In the genomic region with DNA sequence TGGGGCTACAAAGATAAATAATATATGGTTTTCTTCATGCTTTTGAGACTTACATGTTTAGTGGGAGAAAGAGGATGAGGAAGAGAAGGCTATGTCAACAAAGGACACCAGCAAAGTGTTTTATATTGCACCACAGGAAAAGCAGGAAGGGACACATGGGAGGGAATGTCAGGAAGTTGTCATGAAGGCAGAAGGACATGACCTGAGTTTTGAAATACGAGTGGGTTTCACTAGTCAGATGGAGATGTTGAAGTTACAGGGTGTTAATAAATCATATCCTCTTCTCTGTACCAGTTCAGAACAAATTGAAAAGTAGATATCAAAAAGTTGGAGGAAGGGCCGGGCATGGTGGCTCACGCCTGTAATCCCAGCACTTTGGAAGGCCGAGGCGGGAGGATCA, we compare ENCODE assay signal across 1 cellular context.
TF ChIP-seq lines count a peak whose summit lies in the region.

No MANE protein-coding gene starts in this region.

TF ChIP-seq in HepG2, 621 proteins besides CTCF, POLR2A, EP300 and RAD21:
- TF ChIP-seq, protein P1, sequence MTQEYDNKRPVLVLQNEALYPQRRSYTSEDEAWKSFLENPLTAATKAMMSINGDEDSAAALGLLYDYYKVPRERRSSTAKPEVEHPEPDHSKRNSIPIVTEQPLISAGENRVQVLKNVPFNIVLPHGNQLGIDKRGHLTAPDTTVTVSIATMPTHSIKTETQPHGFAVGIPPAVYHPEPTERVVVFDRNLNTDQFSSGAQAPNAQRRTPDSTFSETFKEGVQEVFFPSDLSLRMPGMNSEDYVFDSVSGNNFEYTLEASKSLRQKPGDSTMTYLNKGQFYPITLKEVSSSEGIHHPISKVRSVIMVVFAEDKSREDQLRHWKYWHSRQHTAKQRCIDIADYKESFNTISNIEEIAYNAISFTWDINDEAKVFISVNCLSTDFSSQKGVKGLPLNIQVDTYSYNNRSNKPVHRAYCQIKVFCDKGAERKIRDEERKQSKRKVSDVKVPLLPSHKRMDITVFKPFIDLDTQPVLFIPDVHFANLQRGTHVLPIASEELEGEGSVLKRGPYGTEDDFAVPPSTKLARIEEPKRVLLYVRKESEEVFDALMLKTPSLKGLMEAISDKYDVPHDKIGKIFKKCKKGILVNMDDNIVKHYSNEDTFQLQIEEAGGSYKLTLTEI (CRISPR knock-in tag; conservative IDR thresholded peaks at IDR 0.05) = no peak
- TF ChIP-seq KIAA2018 (CRISPR knock-in tag; IDR thresholded peaks at IDR 0.05; ENCODE audit: borderline replicate concordance) (no peak), THAP9 (CRISPR knock-in tag; IDR thresholded peaks at IDR 0.05; ENCODE audit: borderline replicate concordance) (no peak), ZFP41 (CRISPR knock-in tag; IDR thresholded peaks at IDR 0.05; ENCODE audit: borderline replicate concordance) (no peak), ZNF33B (CRISPR knock-in tag; IDR thresholded peaks at IDR 0.05) (no peak), NR2F2 (IDR thresholded peaks at IDR 0.05; ENCODE audit: borderline replicate concordance, low read depth) (no peak), ZNF101 (CRISPR knock-in tag; IDR thresholded peaks at IDR 0.05; ENCODE audit: borderline replicate concordance, low read depth) (no peak), MED8 (CRISPR knock-in tag; IDR thresholded peaks at IDR 0.05; ENCODE audit: insufficient replicate concordance) (no peak), REL (CRISPR knock-in tag; conservative IDR thresholded peaks at IDR 0.05) (no peak), ZMYM3 (CRISPR knock-in tag; IDR thresholded peaks at IDR 0.05) (no peak), ZNF891 (CRISPR knock-in tag; IDR thresholded peaks at IDR 0.05) (no peak), ZNF770 (CRISPR knock-in tag; IDR thresholded peaks at IDR 0.05) (no peak), GTF3A (CRISPR knock-in tag; conservative IDR thresholded peaks at IDR 0.05) (no peak), NONO (IDR thresholded peaks at IDR 0.05) (no peak), NONO (CRISPR knock-in tag; conservative IDR thresholded peaks at IDR 0.05) (no peak), YY1 (IDR thresholded peaks at IDR 0.05; ENCODE audit: insufficient read depth, insufficient replicate concordance, low read depth, low read length) (no peak)
- TF ChIP-seq, protein P2, sequence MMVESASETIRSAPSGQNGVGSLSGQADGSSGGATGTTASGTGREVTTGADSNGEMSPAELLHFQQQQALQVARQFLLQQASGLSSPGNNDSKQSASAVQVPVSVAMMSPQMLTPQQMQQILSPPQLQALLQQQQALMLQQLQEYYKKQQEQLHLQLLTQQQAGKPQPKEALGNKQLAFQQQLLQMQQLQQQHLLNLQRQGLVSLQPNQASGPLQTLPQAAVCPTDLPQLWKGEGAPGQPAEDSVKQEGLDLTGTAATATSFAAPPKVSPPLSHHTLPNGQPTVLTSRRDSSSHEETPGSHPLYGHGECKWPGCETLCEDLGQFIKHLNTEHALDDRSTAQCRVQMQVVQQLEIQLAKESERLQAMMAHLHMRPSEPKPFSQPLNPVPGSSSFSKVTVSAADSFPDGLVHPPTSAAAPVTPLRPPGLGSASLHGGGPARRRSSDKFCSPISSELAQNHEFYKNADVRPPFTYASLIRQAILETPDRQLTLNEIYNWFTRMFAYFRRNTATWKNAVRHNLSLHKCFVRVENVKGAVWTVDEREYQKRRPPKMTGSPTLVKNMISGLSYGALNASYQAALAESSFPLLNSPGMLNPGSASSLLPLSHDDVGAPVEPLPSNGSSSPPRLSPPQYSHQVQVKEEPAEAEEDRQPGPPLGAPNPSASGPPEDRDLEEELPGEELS (CRISPR knock-in tag; IDR thresholded peaks at IDR 0.05) = no peak
- TF ChIP-seq, protein P3, sequence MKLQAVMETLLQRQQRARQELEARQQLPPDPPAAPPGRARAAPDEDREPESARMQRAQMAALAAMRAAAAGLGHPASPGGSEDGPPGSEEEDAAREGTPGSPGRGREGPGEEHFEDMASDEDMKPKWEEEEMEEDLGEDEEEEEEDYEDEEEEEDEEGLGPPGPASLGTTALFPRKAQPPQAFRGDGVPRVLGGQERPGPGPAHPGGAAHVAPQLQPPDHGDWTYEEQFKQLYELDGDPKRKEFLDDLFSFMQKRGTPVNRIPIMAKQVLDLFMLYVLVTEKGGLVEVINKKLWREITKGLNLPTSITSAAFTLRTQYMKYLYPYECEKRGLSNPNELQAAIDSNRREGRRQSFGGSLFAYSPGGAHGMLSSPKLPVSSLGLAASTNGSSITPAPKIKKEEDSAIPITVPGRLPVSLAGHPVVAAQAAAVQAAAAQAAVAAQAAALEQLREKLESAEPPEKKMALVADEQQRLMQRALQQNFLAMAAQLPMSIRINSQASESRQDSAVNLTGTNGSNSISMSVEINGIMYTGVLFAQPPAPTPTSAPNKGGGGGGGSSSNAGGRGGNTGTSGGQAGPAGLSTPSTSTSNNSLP (IDR thresholded peaks at IDR 0.05; ENCODE audit: low read depth, low read length) = no peak
